In the genomic region with DNA sequence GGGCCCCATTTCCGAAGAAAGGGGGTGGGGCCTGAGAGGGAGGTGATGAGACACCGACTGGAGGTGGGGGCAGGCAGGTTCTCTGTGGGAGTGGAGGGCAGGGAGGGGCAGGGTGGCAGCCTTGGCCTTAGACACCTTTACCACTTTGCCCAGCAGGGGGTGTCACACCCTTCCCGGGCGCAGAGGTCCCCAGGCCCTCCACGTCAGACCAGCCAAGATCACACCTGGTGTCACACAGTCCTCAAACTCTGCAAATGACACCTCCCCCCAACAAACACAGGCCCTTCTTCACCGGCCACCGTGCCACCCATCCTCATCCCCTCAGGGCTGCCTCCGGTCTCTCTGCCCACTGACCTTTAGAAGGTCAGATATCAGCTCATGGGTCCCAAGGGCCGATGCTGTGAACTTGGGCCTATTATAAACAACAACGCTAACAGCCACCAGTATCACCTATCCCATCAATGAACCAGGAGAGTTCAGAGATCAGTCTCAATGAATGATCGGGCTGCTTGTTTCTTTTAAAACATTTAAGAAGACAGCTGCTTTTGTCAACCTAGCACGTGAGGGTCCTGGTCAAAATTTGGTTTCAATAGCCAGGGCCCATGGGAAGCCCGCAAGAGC, we compare ENCODE assay signal across 1 cellular context.
A peak's percentile ranks its signal among the peaks of the same experiment; 100 is the strongest.
TF ChIP-seq lines count a peak whose summit lies in the region.

No MANE protein-coding gene starts in this region.

TF ChIP-seq in HEK293, 187 proteins besides CTCF, POLR2A, EP300 and RAD21 (continued from another document and continues in another):
- TF ChIP-seq PRDM4 (tag by site-specific recombination; IDR thresholded peaks at IDR 0.05), result no peak
- TF ChIP-seq ZNF501 (tag by site-specific recombination; IDR thresholded peaks at IDR 0.05), result no peak
- no peak for TF ChIP-seq ZNF48 (tag by site-specific recombination; IDR thresholded peaks at IDR 0.05)
- TF ChIP-seq ZNF157 (tag by site-specific recombination; IDR thresholded peaks at IDR 0.05), result no peak
- TF ChIP-seq, protein P1, sequence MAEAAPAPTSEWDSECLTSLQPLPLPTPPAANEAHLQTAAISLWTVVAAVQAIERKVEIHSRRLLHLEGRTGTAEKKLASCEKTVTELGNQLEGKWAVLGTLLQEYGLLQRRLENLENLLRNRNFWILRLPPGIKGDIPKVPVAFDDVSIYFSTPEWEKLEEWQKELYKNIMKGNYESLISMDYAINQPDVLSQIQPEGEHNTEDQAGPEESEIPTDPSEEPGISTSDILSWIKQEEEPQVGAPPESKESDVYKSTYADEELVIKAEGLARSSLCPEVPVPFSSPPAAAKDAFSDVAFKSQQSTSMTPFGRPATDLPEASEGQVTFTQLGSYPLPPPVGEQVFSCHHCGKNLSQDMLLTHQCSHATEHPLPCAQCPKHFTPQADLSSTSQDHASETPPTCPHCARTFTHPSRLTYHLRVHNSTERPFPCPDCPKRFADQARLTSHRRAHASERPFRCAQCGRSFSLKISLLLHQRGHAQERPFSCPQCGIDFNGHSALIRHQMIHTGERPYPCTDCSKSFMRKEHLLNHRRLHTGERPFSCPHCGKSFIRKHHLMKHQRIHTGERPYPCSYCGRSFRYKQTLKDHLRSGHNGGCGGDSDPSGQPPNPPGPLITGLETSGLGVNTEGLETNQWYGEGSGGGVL (tag by site-specific recombination; IDR thresholded peaks at IDR 0.05), result peak; percentile 30; the same call in 1 of the 2 replicates
- TF ChIP-seq ZNF585B (tag by site-specific recombination; IDR thresholded peaks at IDR 0.05), result no peak
- 0 out of 2 replicates have a peak, but pooled peaks have one; percentile 11 for TF ChIP-seq SP3 (tag by site-specific recombination; IDR thresholded peaks at IDR 0.05)
- no peak for TF ChIP-seq RBAK (tag by site-specific recombination; IDR thresholded peaks at IDR 0.05)
- 0 out of 2 replicates have a peak, but pooled peaks have one; percentile 30 for TF ChIP-seq ZBTB8A (tag by site-specific recombination; IDR thresholded peaks at IDR 0.05)
- TF ChIP-seq ZBTB26 (tag by site-specific recombination; optimal IDR thresholded peaks at IDR 0.05), result no peak
- TF ChIP-seq ZFP41 (tag by site-specific recombination; IDR thresholded peaks at IDR 0.05; ENCODE audit: borderline replicate concordance), result no peak
- TF ChIP-seq ZNF16 (tag by site-specific recombination; IDR thresholded peaks at IDR 0.05; ENCODE audit: low read depth), result no peak
- TF ChIP-seq GLIS2 (tag by site-specific recombination; IDR thresholded peaks at IDR 0.05), result no peak
- no peak for TF ChIP-seq HOXD13 (CRISPR knock-in tag; IDR thresholded peaks at IDR 0.05; ENCODE audit: borderline replicate concordance)
- no peak for TF ChIP-seq PRDM1 (tag by site-specific recombination; IDR thresholded peaks at IDR 0.05)
- peak; percentile 84 for TF ChIP-seq KLF1 (tag by site-specific recombination; IDR thresholded peaks at IDR 0.05)
- TF ChIP-seq, protein P2, sequence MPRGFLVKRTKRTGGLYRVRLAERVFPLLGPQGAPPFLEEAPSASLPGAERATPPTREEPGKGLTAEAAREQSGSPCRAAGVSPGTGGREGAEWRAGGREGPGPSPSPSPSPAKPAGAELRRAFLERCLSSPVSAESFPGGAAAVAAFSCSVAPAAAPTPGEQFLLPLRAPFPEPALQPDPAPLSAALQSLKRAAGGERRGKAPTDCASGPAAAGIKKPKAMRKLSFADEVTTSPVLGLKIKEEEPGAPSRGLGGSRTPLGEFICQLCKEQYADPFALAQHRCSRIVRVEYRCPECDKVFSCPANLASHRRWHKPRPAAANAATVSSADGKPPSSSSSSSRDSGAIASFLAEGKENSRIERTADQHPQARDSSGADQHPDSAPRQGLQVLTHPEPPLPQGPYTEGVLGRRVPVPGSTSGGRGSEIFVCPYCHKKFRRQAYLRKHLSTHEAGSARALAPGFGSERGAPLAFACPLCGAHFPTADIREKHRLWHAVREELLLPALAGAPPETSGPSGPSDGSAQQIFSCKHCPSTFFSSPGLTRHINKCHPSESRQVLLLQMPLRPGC (tag by site-specific recombination; IDR thresholded peaks at IDR 0.05), result no peak
- no peak for TF ChIP-seq ZIC2 (tag by site-specific recombination; IDR thresholded peaks at IDR 0.05)
- TF ChIP-seq ZSCAN4 (tag by site-specific recombination; IDR thresholded peaks at IDR 0.05), result no peak
- TF ChIP-seq ZXDB (tag by site-specific recombination; IDR thresholded peaks at IDR 0.05), result no peak
- TF ChIP-seq ZFP37 (tag by site-specific recombination; IDR thresholded peaks at IDR 0.05), result no peak
- no peak for TF ChIP-seq ZNF571 (tag by site-specific recombination; IDR thresholded peaks at IDR 0.05)
- TF ChIP-seq ZNF654 (tag by site-specific recombination; IDR thresholded peaks at IDR 0.05; ENCODE audit: low read depth), result no peak
- TF ChIP-seq, protein P3, sequence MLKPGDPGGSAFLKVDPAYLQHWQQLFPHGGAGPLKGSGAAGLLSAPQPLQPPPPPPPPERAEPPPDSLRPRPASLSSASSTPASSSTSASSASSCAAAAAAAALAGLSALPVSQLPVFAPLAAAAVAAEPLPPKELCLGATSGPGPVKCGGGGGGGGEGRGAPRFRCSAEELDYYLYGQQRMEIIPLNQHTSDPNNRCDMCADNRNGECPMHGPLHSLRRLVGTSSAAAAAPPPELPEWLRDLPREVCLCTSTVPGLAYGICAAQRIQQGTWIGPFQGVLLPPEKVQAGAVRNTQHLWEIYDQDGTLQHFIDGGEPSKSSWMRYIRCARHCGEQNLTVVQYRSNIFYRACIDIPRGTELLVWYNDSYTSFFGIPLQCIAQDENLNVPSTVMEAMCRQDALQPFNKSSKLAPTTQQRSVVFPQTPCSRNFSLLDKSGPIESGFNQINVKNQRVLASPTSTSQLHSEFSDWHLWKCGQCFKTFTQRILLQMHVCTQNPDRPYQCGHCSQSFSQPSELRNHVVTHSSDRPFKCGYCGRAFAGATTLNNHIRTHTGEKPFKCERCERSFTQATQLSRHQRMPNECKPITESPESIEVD (tag by site-specific recombination; IDR thresholded peaks at IDR 0.05), result no peak
- no peak for TF ChIP-seq ZNF416 (tag by site-specific recombination; IDR thresholded peaks at IDR 0.05)
- TF ChIP-seq ZNF624 (tag by site-specific recombination; IDR thresholded peaks at IDR 0.05), result no peak
- no peak for TF ChIP-seq ZBTB20 (tag by site-specific recombination; IDR thresholded peaks at IDR 0.05)
- no peak for TF ChIP-seq ZSCAN23 (tag by site-specific recombination; IDR thresholded peaks at IDR 0.05)
- TF ChIP-seq SCRT2 (tag by site-specific recombination; IDR thresholded peaks at IDR 0.05), result no peak
- TF ChIP-seq ZNF473 (tag by site-specific recombination; IDR thresholded peaks at IDR 0.05), result no peak
- TF ChIP-seq ZNF266 (tag by site-specific recombination; IDR thresholded peaks at IDR 0.05; ENCODE audit: low read depth), result no peak
- no peak for TF ChIP-seq KLF9 (tag by site-specific recombination; IDR thresholded peaks at IDR 0.05; ENCODE audit: low read depth)
- TF ChIP-seq ZNF423 (tag by site-specific recombination; IDR thresholded peaks at IDR 0.05), result no peak
- TF ChIP-seq EGR2 (tag by site-specific recombination; IDR thresholded peaks at IDR 0.05; ENCODE audit: low read depth), result peak; percentile 18; the same call in 1 of the 2 replicates
- no peak for TF ChIP-seq MEIS1 (CRISPR knock-in tag; IDR thresholded peaks at IDR 0.05; ENCODE audit: borderline replicate concordance)
- TF ChIP-seq ZNF211 (tag by site-specific recombination; IDR thresholded peaks at IDR 0.05; ENCODE audit: low read depth), result no peak
- no peak for TF ChIP-seq KLF8 (tag by site-specific recombination; IDR thresholded peaks at IDR 0.05)
- TF ChIP-seq ZNF404 (tag by site-specific recombination; IDR thresholded peaks at IDR 0.05), result no peak
- TF ChIP-seq KLF10 (tag by site-specific recombination; IDR thresholded peaks at IDR 0.05), result no peak
- TF ChIP-seq ZNF529 (tag by site-specific recombination; IDR thresholded peaks at IDR 0.05; ENCODE audit: insufficient replicate concordance), result no peak
- TF ChIP-seq ZNF658 (tag by site-specific recombination; IDR thresholded peaks at IDR 0.05), result no peak
- no peak for TF ChIP-seq ZNF777 (tag by site-specific recombination; IDR thresholded peaks at IDR 0.05; ENCODE audit: borderline replicate concordance)
- no peak for TF ChIP-seq ZNF791 (tag by site-specific recombination; IDR thresholded peaks at IDR 0.05)
- no peak for TF ChIP-seq ZNF76 (tag by site-specific recombination; IDR thresholded peaks at IDR 0.05; ENCODE audit: borderline replicate concordance, low read depth)
- TF ChIP-seq KLF7 (tag by site-specific recombination; IDR thresholded peaks at IDR 0.05; ENCODE audit: borderline replicate concordance), result no peak
- TF ChIP-seq KLF17 (tag by site-specific recombination; IDR thresholded peaks at IDR 0.05), result peak; percentile 55; the same call in 1 of the 2 replicates
- no peak for TF ChIP-seq ZNF514 (tag by site-specific recombination; IDR thresholded peaks at IDR 0.05)
- no peak for TF ChIP-seq SCRT1 (tag by site-specific recombination; IDR thresholded peaks at IDR 0.05; ENCODE audit: borderline replicate concordance)
- TF ChIP-seq ZNF843 (tag by site-specific recombination; IDR thresholded peaks at IDR 0.05), result no peak
- TF ChIP-seq ZNF274 (IDR thresholded peaks at IDR 0.05; ENCODE audit: low read length), result no peak
- no peak for TF ChIP-seq ZNF274 (tag by site-specific recombination; IDR thresholded peaks at IDR 0.05; ENCODE audit: borderline replicate concordance)
- TF ChIP-seq, protein P4, sequence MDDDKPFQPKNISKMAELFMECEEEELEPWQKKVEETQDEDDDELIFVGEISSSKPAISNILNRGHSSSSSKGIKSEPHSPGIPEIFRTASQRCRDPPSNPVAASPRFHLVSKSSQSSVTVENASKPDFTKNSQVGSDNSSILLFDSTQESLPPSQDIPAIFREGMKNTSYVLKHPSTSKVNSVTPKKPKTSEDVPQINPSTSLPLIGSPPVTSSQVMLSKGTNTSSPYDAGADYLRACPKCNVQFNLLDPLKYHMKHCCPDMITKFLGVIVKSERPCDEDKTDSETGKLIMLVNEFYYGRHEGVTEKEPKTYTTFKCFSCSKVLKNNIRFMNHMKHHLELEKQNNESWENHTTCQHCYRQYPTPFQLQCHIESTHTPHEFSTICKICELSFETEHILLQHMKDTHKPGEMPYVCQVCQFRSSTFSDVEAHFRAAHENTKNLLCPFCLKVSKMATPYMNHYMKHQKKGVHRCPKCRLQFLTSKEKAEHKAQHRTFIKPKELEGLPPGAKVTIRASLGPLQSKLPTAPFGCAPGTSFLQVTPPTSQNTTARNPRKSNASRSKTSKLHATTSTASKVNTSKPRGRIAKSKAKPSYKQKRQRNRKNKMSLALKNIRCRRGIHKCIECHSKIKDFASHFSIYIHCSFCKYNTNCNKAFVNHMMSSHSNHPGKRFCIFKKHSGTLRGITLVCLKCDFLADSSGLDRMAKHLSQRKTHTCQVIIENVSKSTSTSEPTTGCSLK (tag by site-specific recombination; IDR thresholded peaks at IDR 0.05), result no peak
- no peak for TF ChIP-seq ZNF132 (tag by site-specific recombination; IDR thresholded peaks at IDR 0.05; ENCODE audit: borderline replicate concordance)
- no peak for TF ChIP-seq ZNF394 (tag by site-specific recombination; IDR thresholded peaks at IDR 0.05; ENCODE audit: borderline replicate concordance)
- no peak for TF ChIP-seq ZBTB7A (tag by site-specific recombination; IDR thresholded peaks at IDR 0.05; ENCODE audit: low read depth)
- peak; percentile 30; the same call in 1 of the 2 replicates for TF ChIP-seq ZFHX2 (tag by site-specific recombination; conservative IDR thresholded peaks at IDR 0.05)
- TF ChIP-seq ZNF544 (tag by site-specific recombination; IDR thresholded peaks at IDR 0.05), result no peak
